In genomic region chr10:69051303-69051702, GRCh38 we compare ENCODE assay signal across 9 cellular contexts. TPM values are rescaled to one million over a fixed set of nuclear protein-coding genes. Genes with fewer than 3 reads are reported as not detected.
A peak's percentile ranks its signal among the peaks of the same experiment; 100 is the strongest.
DNase-seq lines count a peak whose midpoint lies in the region; ATAC-seq, FAIRE-seq and TF ChIP-seq lines count a peak whose summit lies in the region.
"Had no signal": no experiment of that assay in that cellular context is flagged by ENCODE, and none has a peak within 500 bp of the region (broad histone marks: within the 10 kb centered on the region; RNA-seq: fewer than 3 reads in every experiment).

No MANE protein-coding gene starts in this region.

- peaks cover 5% of the 10 kb centered on the region for H3K36me3 Mint-ChIP-seq in endothelial cell (ENCODE audit: low read depth, unreplicated experiment)
- no peaks in the 10 kb centered on the region for H3K36me3 Mint-ChIP-seq in Caco-2 (ENCODE audit: insufficient read depth, unreplicated experiment)

- POLR2A ChIA-PET in K562 (lab: Yijun Ruan, JAX) (interaction anchor here (0.7 to 1.1 kb wide), 3 partner anchors 12 to 50 kb away, joined by 3 read pairs; no protein-coding TSS in a partner anchor), Caco-2 (lab: Charles Lee) (no interaction called here)

- BruUV-seq in K562 (replicated peaks; lab: Mats Ljungman, UMichigan) (no TSS peak), Caco-2 (replicated peaks; lab: Mats Ljungman, UMichigan) (no TSS peak)

- no peak for TF ChIP-seq RAD21 in K562 (CRISPR knock-in tag; conservative IDR thresholded peaks at IDR 0.05 in 1 of 2, IDR thresholded peaks at IDR 0.05 in 1 of 2)

- H4K20me1 ChIP-seq in K562 (replicated peaks; ENCODE audit: control insufficient read depth, insufficient read depth, low read length), result no peaks in the 10 kb centered on the region
- H4K20me1 ChIP-seq in osteoblast (ENCODE audit: insufficient read depth, low read length), result no peaks in the 10 kb centered on the region

- ATAC-seq in GM18861 (IDR thresholded peaks at IDR 0.05; ENCODE audit: unreplicated experiment) (peak; percentile 39), HG03442 (IDR thresholded peaks at IDR 0.05; ENCODE audit: unreplicated experiment) (peak; percentile 34), K562 (no peak)

- CTCF ChIA-PET in K562 (lab: Yijun Ruan, JAX; ENCODE audit: low intra/inter-chr PET ratio), result no interaction called here
- CTCF ChIA-PET in Caco-2 (lab: Charles Lee), result no interaction called here

- no peak for FAIRE-seq in K562 (lab: Jason Lieb, UNC)

- H2AFZ ChIP-seq in K562 (ENCODE audit: low read depth, low read length), result 0 out of 2 replicates have a peak overlapping the region, but pooled peaks have one; percentile 5
- H2AFZ ChIP-seq in osteoblast (ENCODE audit: low read length), result no peak overlapping the region

- H3K27ac ChIP-seq in K562 (ENCODE audit: extremely low read depth, low read depth, low read length) (no peak overlapping the region), osteoblast (ENCODE audit: low read depth, low read length) (no peak overlapping the region), SJCRH30 (no peak overlapping the region)

- H3K4me2 ChIP-seq in K562 (ENCODE audit: insufficient read depth, low read length), result no peak overlapping the region
- H3K4me2 ChIP-seq in osteoblast (ENCODE audit: insufficient read depth, low read length), result no peak overlapping the region

- no peak overlapping the region for H3K4me3 Mint-ChIP-seq in endothelial cell (ENCODE audit: unreplicated experiment)
- no peak overlapping the region for H3K4me3 Mint-ChIP-seq in Caco-2 (ENCODE audit: unreplicated experiment)

- in situ Hi-C loops in K562 (cut with MboI), result no loop called here

- 26% methylated on average over 3 of the region's 3 CpGs for WGBS in K562 (ENCODE audit: insufficient coverage, low coverage, missing lambda C conversion rate)

- no peaks in the 10 kb centered on the region for H3K79me2 ChIP-seq in K562 (ENCODE audit: control insufficient read depth, insufficient read depth, low read length)
- no peaks in the 10 kb centered on the region for H3K79me2 ChIP-seq in osteoblast (ENCODE audit: insufficient read depth, low read length)

- TF ChIP-seq POLR2A in K562 (conservative IDR thresholded peaks at IDR 0.05), result no peak

- TF ChIP-seq CTCF in K562 (IDR thresholded peaks at IDR 0.05 in 2 of 3, conservative IDR thresholded peaks at IDR 0.05 in 1 of 3; ENCODE audit: insufficient read depth in 2 of 3, low read depth in 1 of 3, low read length in 3 of 3) (no peak), osteoblast (IDR thresholded peaks at IDR 0.05; ENCODE audit: extremely low read depth, low read depth, low read length) (no peak), endothelial cell (IDR thresholded peaks at IDR 0.05; ENCODE audit: unreplicated experiment) (no peak), Caco-2 (IDR thresholded peaks at IDR 0.05; ENCODE audit: insufficient read depth in 1 of 2, low read depth in 1 of 2, low read length in 1 of 2, severe bottlenecking in 1 of 2, unreplicated experiment in 1 of 2) (no peak)

- TF ChIP-seq EP300 in K562 (IDR thresholded peaks at IDR 0.05; ENCODE audit: low read length), result no peak

- H3K9me3 ChIP-seq in K562 (replicated peaks; ENCODE audit: control insufficient read depth, insufficient read depth, low read depth, low read length) (no peaks in the 10 kb centered on the region), osteoblast (ENCODE audit: low read depth, low read length) (no peaks in the 10 kb centered on the region), Caco-2 (no peaks in the 10 kb centered on the region; the same call in 1 of the 2 replicates), SJCRH30 (replicated peaks) (no peaks in the 10 kb centered on the region)

- no peak overlapping the region for H3K4me3 ChIP-seq in K562
- H3K4me3 ChIP-seq in osteoblast (ENCODE audit: insufficient read depth, low read length), result no peak overlapping the region
- H3K4me3 ChIP-seq in Caco-2 (ENCODE audit: low read depth, low read length), result no peak overlapping the region
- H3K4me3 ChIP-seq in SJCRH30, result no peak overlapping the region

- H3K4me1 ChIP-seq in K562 (replicated peaks in 1 of 2; ENCODE audit: control insufficient read depth in 2 of 2, insufficient read depth in 2 of 2, low read length in 2 of 2), result peaks cover 5 to 10% of the 10 kb centered on the region in 2 experiments; a peak in 4 of 5 replicates
- H3K4me1 ChIP-seq in osteoblast (ENCODE audit: insufficient read depth, low read length), result peaks cover 4% of the 10 kb centered on the region
- no peaks in the 10 kb centered on the region for H3K4me1 ChIP-seq in Caco-2
- peaks cover 6% of the 10 kb centered on the region; the same call in 1 of the 2 replicates for H3K4me1 ChIP-seq in SJCRH30

- peaks cover 6% of the 10 kb centered on the region for H3K27me3 Mint-ChIP-seq in endothelial cell (ENCODE audit: unreplicated experiment)
- H3K27me3 Mint-ChIP-seq in Caco-2 (ENCODE audit: insufficient read depth, unreplicated experiment), result peaks cover 11% of the 10 kb centered on the region

- intact Hi-C loops in K562 (cut with micrococcal nuclease), result no loop called here
- intact Hi-C loops in Caco-2 (cut with micrococcal nuclease; ENCODE audit: unreplicated experiment), result no loop called here

- H3K27me3 ChIP-seq in K562 (ENCODE audit: control insufficient read depth in 2 of 2, insufficient read depth in 2 of 2, low read length in 2 of 2) (no peaks in the 10 kb centered on the region), osteoblast (ENCODE audit: insufficient read depth, low read length) (no peaks in the 10 kb centered on the region), Caco-2 (replicated peaks; ENCODE audit: control insufficient read depth, insufficient read depth, low read length) (no peaks in the 10 kb centered on the region), SJCRH30 (no peaks in the 10 kb centered on the region)

- DNase-seq in K562 (ENCODE audit: extremely low read depth in 1 of 4, low spot score in 3 of 4) (no peak), osteoblast (ENCODE audit: insufficient read length, low spot score, missing footprints) (peak; percentile 74), putamen (ENCODE audit: low spot score) (no peak), endothelial cell (ENCODE audit: low spot score) (no peak), Caco-2 (no peak), SJCRH30 (no peak)
- DNase-seq: activated CD8-positive, alpha-beta memory T cell treated with anti-CD3 and anti-CD28 coated beads, Interleukin-2, amount 50 U/mL, for 48 hours had no signal

- H3K36me3 ChIP-seq in K562 (ENCODE audit: control insufficient read depth, insufficient read depth, low read length) (no peaks in the 10 kb centered on the region), osteoblast (ENCODE audit: insufficient read depth, low read length) (no peaks in the 10 kb centered on the region), Caco-2 (ENCODE audit: control insufficient read depth, insufficient read depth, low read length) (no peaks in the 10 kb centered on the region), SJCRH30 (no peaks in the 10 kb centered on the region)

- H3K4me1 Mint-ChIP-seq in endothelial cell (ENCODE audit: unreplicated experiment) (peaks cover 40% of the 10 kb centered on the region), Caco-2 (ENCODE audit: low read depth, unreplicated experiment) (no peaks in the 10 kb centered on the region)

- no peaks in the 10 kb centered on the region for H3K9me1 ChIP-seq in K562 (ENCODE audit: control insufficient read depth, insufficient read depth, low read length)

- H3K9ac ChIP-seq in K562 (ENCODE audit: insufficient read depth in 1 of 2, low read depth in 2 of 2, low read length in 2 of 2), result no peak overlapping the region

- H3K27ac Mint-ChIP-seq in endothelial cell (ENCODE audit: unreplicated experiment), result no peak overlapping the region
- H3K27ac Mint-ChIP-seq in Caco-2 (ENCODE audit: unreplicated experiment), result no peak overlapping the region

- H3K9me3 Mint-ChIP-seq in endothelial cell (ENCODE audit: unreplicated experiment), result no peaks in the 10 kb centered on the region
- no peaks in the 10 kb centered on the region for H3K9me3 Mint-ChIP-seq in Caco-2 (ENCODE audit: unreplicated experiment)

TF ChIP-seq in K562, 482 proteins besides CTCF, POLR2A, EP300 and RAD21 (continues in another document):
- TF ChIP-seq SRF (CRISPR knock-in tag; IDR thresholded peaks at IDR 0.05), result 0 out of 4 replicates have a peak, but pooled peaks of 1 of the 2 experiments have one; percentile 38

RNA-seq across cellular contexts. Expression of gene SRGN, which starts 36.6 kb away (rescaled TPM):
- total RNA-seq in K562 (2011; cell fraction: chromatin; rRNA removed; ENCODE audit: low replicate concordance), result 88.1 and 137 TPM in 2 replicates
- 154 and 205 TPM in 2 replicates for total RNA-seq in K562 (2011; cell fraction: nucleolus; rRNA removed)
- 184 and 200 TPM in 2 replicates for total RNA-seq in K562 (2011; cell fraction: nucleoplasm; rRNA removed)
- total RNA-seq in K562 (2014; rRNA removed) (147 and 180 TPM in 2 replicates), K562 (2014; rRNA removed; fragmentation: Illumina TruSeq; extraction: Trizol) (256 and 289 TPM in 2 replicates), K562 (2015; rRNA removed; fragmentation: Illumina TruSeq; extraction: Trizol) (149 and 165 TPM in 2 replicates), K562 (2021) (173 and 193 TPM in 2 replicates), osteoblast (344 and 474 TPM in 2 replicates), endothelial cell (ENCODE audit: unreplicated experiment) (4.7 TPM), Caco-2 (2022) (not detected in 2 replicates)
- polyA plus RNA-seq in K562 (2011; rRNA removed) (124 and 136 TPM in 2 replicates), K562 (2014; fragmentation: Illumina TruSeq; extraction: Trizol) (259 and 284 TPM in 2 replicates), K562 (2014; fragmentation: Nextera tagmentation; extraction: Ambion mirVana) (100 to 1,000 TPM; 275 to 304 TPM), K562 (2014; rRNA removed) (169 and 189 TPM in 2 replicates)
- polyA plus RNA-seq in K562 (2011; cell fraction: cytosol; rRNA removed), result 61.8 and 105 TPM in 2 replicates
- 20.2 and 32.5 TPM in 2 replicates for polyA plus RNA-seq in K562 (2011; cell fraction: nucleus; rRNA removed)
- polyA plus RNA-seq in K562 (2012), result 208 and 216 TPM in 2 replicates
- polyA minus RNA-seq in K562 (2011; rRNA and poly(A)+ RNA removed), result 80.5 and 89.5 TPM in 2 replicates
- polyA minus RNA-seq in K562 (2011; cell fraction: cytosol; rRNA and poly(A)+ RNA removed), result 42.2 and 44.1 TPM in 2 replicates
- 5.8 and 12.2 TPM in 2 replicates for polyA minus RNA-seq in K562 (2011; cell fraction: nucleus; rRNA and poly(A)+ RNA removed)
- 0.51 and 0.59 TPM in 2 replicates for total RNA-seq in SJCRH30 (2014; rRNA removed; shearing (Covaris generic))

Comparison
In these comparisons a context has a peak if more than half of its experiments do, and no peak if none do; other contexts are left out.
1. RNA of gene SRGN, which starts 36.6 kb away (total RNA-seq): 344 to 474 TPM in osteoblast and 88.1 to 289 TPM in K562; 4.7 TPM in endothelial cell (single experiment), 0.51 to 0.59 TPM in SJCRH30 and not detected in Caco-2; every median in the first group is over 10 times any median in the second.